Comparison of ENCODE assay signal across 26 cellular contexts in the genomic region with DNA sequence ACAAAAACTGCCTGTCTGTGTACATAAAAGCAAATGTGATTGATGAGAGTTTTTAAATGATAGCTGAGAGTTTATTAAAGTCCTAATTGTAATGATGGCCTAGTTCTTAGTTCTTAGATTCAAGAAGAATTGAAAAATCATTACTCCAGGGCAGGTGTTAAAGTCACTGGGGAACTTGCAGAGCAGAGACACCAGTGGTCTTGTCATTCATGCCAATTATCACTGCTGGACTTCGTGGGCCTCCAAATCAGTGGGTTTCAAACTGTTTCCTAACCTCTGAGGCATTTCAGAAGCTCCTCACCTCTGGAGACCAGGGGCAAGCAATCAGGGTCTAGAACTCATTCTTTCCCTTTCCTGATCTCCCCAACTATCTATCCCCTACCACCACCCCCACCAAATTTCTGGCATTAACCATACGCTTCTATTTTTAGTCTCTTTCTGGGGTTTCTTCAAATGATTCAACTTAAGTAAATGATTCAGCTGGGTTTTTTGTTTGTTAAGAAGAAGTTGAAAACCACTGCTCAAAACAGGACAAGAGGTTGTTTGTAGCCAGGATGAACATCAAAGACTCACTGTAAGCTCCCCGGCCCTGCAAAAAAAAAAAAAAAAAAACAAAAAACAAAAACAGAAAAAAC.
A peak's percentile ranks its signal among the peaks of the same experiment; 100 is the strongest.
DNase-seq lines count a peak whose midpoint lies in the region; ATAC-seq lines count a peak whose summit lies in the region.
"Had no signal": no experiment of that assay in that cellular context is flagged by ENCODE, and none has a peak within 500 bp of the region (broad histone marks: within the 10 kb centered on the region; RNA-seq: fewer than 3 reads in every experiment).

No MANE protein-coding gene starts in this region.

- peak; percentile 5 to 25 for DNase-seq in activated CD4-positive, alpha-beta T cell treated with anti-CD3 and anti-CD28 coated beads, Interleukin-2, amount 50 U/mL, for 48 hours
- DNase-seq in activated CD4-positive, alpha-beta T cell treated with anti-CD3 and anti-CD28 coated beads, Interleukin-2, amount 50 U/mL, for 4 hours: no peak
- DNase-seq in COLO829 (ENCODE audit: low spot score): peak; percentile 20
- DNase-seq in foreskin melanocyte: peak; percentile 41
- DNase-seq in T-cell: no peak
- DNase-seq in KBM-7: no peak
- DNase-seq: activated CD4-positive, CD25-positive, alpha-beta regulatory T cell; amniotic stem cell; C1 segment of cervical spinal cord; DMS 273 treated with DMSO at 0.1 percent for 48 hours; erythroblast; GDM1; Kasumi-1; mesenchymal stem cell; naive thymus-derived CD8-positive, alpha-beta T cell; NCI-H1092; NCI-H2029 treated with DMSO at 0.1 percent for 48 hours; NCI-H446 treated with DMSO at 0.1 percent for 48 hours; NK-92 treated with Interleukin-12 subunit alpha and Interleukin-12 subunit beta, amount 100 ng/mL, for 24 hours; sigmoid colon; stimulated activated CD4-positive, alpha-beta T cell treated with anti-CD3 and anti-CD28 coated beads, Interleukin-2, amount 100 ng/mL, for 24 hours; substantia nigra; T-helper 9 cell had no signal

- peaks cover 38% of the 10 kb centered on the region for H3K36me3 Mint-ChIP-seq in T-cell

- CTCF ChIA-PET in T-cell (lab: Charles Lee): interaction anchor here in 1 of 2 donors (0.7 to 1.4 kb wide), 3 partner anchors 80 to 607 kb away, joined by 3 to 5 read pairs (median 4); no protein-coding TSS in a partner anchor

- in situ Hi-C loops in KBM-7 (cut with MboI; ENCODE audit: low pct_unique_long_range_greater_than_20kb, low sequenced_read_pairs): no loop called here

- peaks cover 0 to 5% (median 0%) of the 10 kb centered on the region in 3 donors for H3K4me1 Mint-ChIP-seq in T-cell
- H3K4me1 Mint-ChIP-seq: central memory CD8-positive, alpha-beta T cell had no signal

- POLR2A ChIA-PET in T-cell (lab: Charles Lee): interaction anchor here in 1 of 2 donors (0.7 kb wide), 1 partner anchor 514 kb away, joined by 11 read pairs; no protein-coding TSS in a partner anchor

- H3K27ac Mint-ChIP-seq in T-cell: no peak overlapping the region

- peak; percentile 56 for ATAC-seq in HG02938 (IDR thresholded peaks at IDR 0.05; ENCODE audit: unreplicated experiment)
- ATAC-seq in T-cell (replicated peaks in 1 of 4): no peak
- no peak for ATAC-seq in GM21529 (IDR thresholded peaks at IDR 0.05; ENCODE audit: unreplicated experiment)
- ATAC-seq: naive thymus-derived CD8-positive, alpha-beta T cell had no signal

- peaks cover 3 to 7% (median 7%) of the 10 kb centered on the region in 3 donors for H3K9me3 Mint-ChIP-seq in T-cell

- no peaks in the 10 kb centered on the region for H3K27me3 Mint-ChIP-seq in T-cell
- H3K27me3 Mint-ChIP-seq: central memory CD8-positive, alpha-beta T cell; naive thymus-derived CD8-positive, alpha-beta T cell had no signal

- no peak overlapping the region for H3K4me3 Mint-ChIP-seq in T-cell
- H3K4me3 Mint-ChIP-seq: central memory CD8-positive, alpha-beta T cell; naive thymus-derived CD8-positive, alpha-beta T cell had no signal

Comparison
In these comparisons a context has a peak if more than half of its experiments do, and no peak if none do; other contexts are left out.
1. DNase-seq: peak in activated CD4-positive, alpha-beta T cell treated with anti-CD3 and anti-CD28 coated beads, Interleukin-2, amount 50 U/mL, for 48 hours (2 of 2), COLO829 (single experiment) and foreskin melanocyte (single experiment); none in activated CD4-positive, alpha-beta T cell treated with anti-CD3 and anti-CD28 coated beads, Interleukin-2, amount 50 U/mL, for 4 hours (0 of 2), T-cell (0 of 34) and KBM-7 (single experiment).